Comparison of ENCODE assay signal across 18 cellular contexts in genomic region chr14:103659631-103660030, GRCh38. TPM values are rescaled to one million over a fixed set of nuclear protein-coding genes. Genes with fewer than 3 reads are reported as not detected.
DNase-seq lines count a peak whose midpoint lies in the region; ATAC-seq, FAIRE-seq and TF ChIP-seq lines count a peak whose summit lies in the region.
"Had no signal": no experiment of that assay in that cellular context is flagged by ENCODE, and none has a peak within 500 bp of the region (broad histone marks: within the 10 kb centered on the region; RNA-seq: fewer than 3 reads in every experiment).

No MANE protein-coding gene starts in this region.

- H3K9me3 Mint-ChIP-seq in endodermal cell, result no peaks in the 10 kb centered on the region
- no peaks in the 10 kb centered on the region for H3K9me3 Mint-ChIP-seq in stimulated activated effector memory CD8-positive, alpha-beta T cell treated with anti-CD3 and anti-CD28 coated beads, Interleukin-12 subunit alpha, Interleukin-12 subunit beta, amount 100 ng/mL, for 72 hours
- H3K9me3 Mint-ChIP-seq: CD4-positive, alpha-beta T cell; H9 had no signal

- no peaks in the 10 kb centered on the region for H3F3A ChIP-seq in PC-3 (ENCODE audit: low read length, unreplicated experiment)

- H4K20me1 ChIP-seq in HepG2 (ENCODE audit: insufficient read depth, low read length), result no peaks in the 10 kb centered on the region; the same call in 1 of the 2 replicates
- peaks cover 11% of the 10 kb centered on the region; the same call in 1 of the 2 replicates for H4K20me1 ChIP-seq in PC-3 (ENCODE audit: low read length)

- H3K4me1 ChIP-seq in HepG2 (ENCODE audit: insufficient read depth, low read length) (no peaks in the 10 kb centered on the region), right lobe of liver (peaks cover 0 to 8% (median 0%) of the 10 kb centered on the region in 4 donors), PC-3 (ENCODE audit: insufficient read depth, low read length) (no peaks in the 10 kb centered on the region; the same call in 1 of the 2 replicates), endodermal cell (ENCODE audit: control insufficient read depth, insufficient read depth, low read length) (no peaks in the 10 kb centered on the region), testis (no peaks in the 10 kb centered on the region)

- H3K79me2 ChIP-seq in HepG2 (ENCODE audit: insufficient read depth, low read length) (no peaks in the 10 kb centered on the region), PC-3 (ENCODE audit: low read length) (peaks cover 48% of the 10 kb centered on the region)

- no peaks in the 10 kb centered on the region for H3K27me3 ChIP-seq in HepG2 (ENCODE audit: control insufficient read depth in 1 of 2, insufficient read depth in 2 of 2, low read length in 2 of 2)
- no peaks in the 10 kb centered on the region for H3K27me3 ChIP-seq in right lobe of liver
- H3K27me3 ChIP-seq in PC-3 (ENCODE audit: low read length), result no peaks in the 10 kb centered on the region
- H3K27me3 ChIP-seq in endodermal cell (ENCODE audit: control insufficient read depth, insufficient read depth, low read length, poor library complexity, severe bottlenecking), result no peaks in the 10 kb centered on the region
- no peaks in the 10 kb centered on the region for H3K27me3 ChIP-seq in testis

- no peak for TF ChIP-seq EP300 in HepG2 (IDR thresholded peaks at IDR 0.05; ENCODE audit: low read depth in 2 of 2, low read length in 2 of 2)
- TF ChIP-seq EP300 in HepG2 (CRISPR knock-in tag; IDR thresholded peaks at IDR 0.05; ENCODE audit: borderline replicate concordance), result no peak

- H3K36me3 ChIP-seq in HepG2 (replicated peaks in 1 of 2; ENCODE audit: control insufficient read depth in 1 of 2, insufficient read depth in 2 of 2, low read length in 2 of 2), result peaks cover 43 to 69% of the 10 kb centered on the region in 2 experiments
- H3K36me3 ChIP-seq in right lobe of liver, result peaks cover 0 to 94% (median 35%) of the 10 kb centered on the region in 4 donors
- H3K36me3 ChIP-seq in PC-3 (ENCODE audit: low read depth, low read length), result peaks cover 65% of the 10 kb centered on the region
- peaks cover 84% of the 10 kb centered on the region for H3K36me3 ChIP-seq in endodermal cell (ENCODE audit: control insufficient read depth, insufficient read depth, low read length)
- no peaks in the 10 kb centered on the region for H3K36me3 ChIP-seq in testis (ENCODE audit: low read depth, missing control alignments)

- CTCF ChIA-PET in HepG2 (lab: Yijun Ruan, JAX; ENCODE audit: low intra/inter-chr PET ratio, low total read pairs) (no interaction called here), PC-3 (lab: Charles Lee) (no interaction called here)

- ATAC-seq in HepG2 (no peak), right lobe of liver (no peak), PC-3 (no peak)
- ATAC-seq in stimulated activated effector memory CD8-positive, alpha-beta T cell treated with anti-CD3 and anti-CD28 coated beads, Interleukin-12 subunit alpha, Interleukin-12 subunit beta, amount 100 ng/mL, for 72 hours, result no peak

- 94% methylated on average over 7 of the region's 7 CpGs for WGBS in HepG2 (ENCODE audit: low lambda C conversion rate)
- WGBS in right lobe of liver (ENCODE audit: insufficient coverage, low coverage, low lambda C conversion rate, missing lambda C conversion rate), result 84% methylated on average over 7 of the region's 7 CpGs
- WGBS in endodermal cell (ENCODE audit: insufficient coverage in 1 of 2, insufficient read length in 1 of 2), 2 experiments, result 96 to 98% methylated on average over 7 of the region's 7 CpGs
- 87 to 97% methylated on average over 7 of the region's 7 CpGs for WGBS in testis, 2 donors

- no peak for TF ChIP-seq RAD21 in HepG2 (CRISPR knock-in tag; IDR thresholded peaks at IDR 0.05)

- H3K27ac Mint-ChIP-seq in endodermal cell, result peak overlapping the region; percentile 15
- peak overlapping the region; percentile 17 for H3K27ac Mint-ChIP-seq in stimulated activated effector memory CD8-positive, alpha-beta T cell treated with anti-CD3 and anti-CD28 coated beads, Interleukin-12 subunit alpha, Interleukin-12 subunit beta, amount 100 ng/mL, for 72 hours
- H3K27ac Mint-ChIP-seq: B cell; CD4-positive, alpha-beta T cell; H9 had no signal

- H3K36me3 Mint-ChIP-seq in endodermal cell (ENCODE audit: low read depth), result peaks cover 74% of the 10 kb centered on the region
- H3K36me3 Mint-ChIP-seq in stimulated activated effector memory CD8-positive, alpha-beta T cell treated with anti-CD3 and anti-CD28 coated beads, Interleukin-12 subunit alpha, Interleukin-12 subunit beta, amount 100 ng/mL, for 72 hours, result peaks cover 100% of the 10 kb centered on the region

- no peaks in the 10 kb centered on the region for H3K27me3 Mint-ChIP-seq in endodermal cell (ENCODE audit: insufficient read depth)
- H3K27me3 Mint-ChIP-seq: B cell; CD4-positive, alpha-beta T cell had no signal

- H3K4me3 ChIP-seq in HepG2 (replicated peaks in 1 of 3; ENCODE audit: insufficient read depth in 1 of 3, low read depth in 2 of 3, low read length in 3 of 3) (no peak overlapping the region), right lobe of liver (no peak overlapping the region), PC-3 (ENCODE audit: low read length) (no peak overlapping the region), endodermal cell (ENCODE audit: low read length) (no peak overlapping the region), testis (no peak overlapping the region)

- BruUV-seq in HepG2 (replicated peaks; lab: Mats Ljungman, UMichigan) (no TSS peak), PC-3 (replicated peaks; lab: Mats Ljungman, UMichigan) (TSS peak; percentile 6)

- H3K4me2 ChIP-seq in HepG2 (ENCODE audit: low read depth, low read length) (no peak overlapping the region), PC-3 (ENCODE audit: low read length) (no peak overlapping the region)

- POLR2A ChIA-PET in HepG2 (lab: Yijun Ruan, JAX) (no interaction called here), PC-3 (lab: Charles Lee; ENCODE audit: unreplicated experiment) (no interaction called here)

- no peak overlapping the region for H3K4me3 Mint-ChIP-seq in endodermal cell
- no peak overlapping the region for H3K4me3 Mint-ChIP-seq in stimulated activated effector memory CD8-positive, alpha-beta T cell treated with anti-CD3 and anti-CD28 coated beads, Interleukin-12 subunit alpha, Interleukin-12 subunit beta, amount 100 ng/mL, for 72 hours
- H3K4me3 Mint-ChIP-seq: B cell; CD4-positive, alpha-beta T cell; H9 had no signal

- FAIRE-seq in HepG2 (lab: Jason Lieb, UNC), result no peak
- FAIRE-seq: A204.1, GM18507, HTR-8/SVneo had no signal

- no peak for TF ChIP-seq POLR2A in HepG2 (IDR thresholded peaks at IDR 0.05; ENCODE audit: insufficient read depth in 1 of 2, low read depth in 2 of 2, low read length in 2 of 2)
- TF ChIP-seq POLR2A in right lobe of liver (IDR thresholded peaks at IDR 0.05), result no peak
- TF ChIP-seq POLR2A in testis (IDR thresholded peaks at IDR 0.05), result no peak

- DNase-seq in HepG2 (ENCODE audit: low spot score), result no peak
- DNase-seq in right lobe of liver, result no peak
- no peak for DNase-seq in PC-3
- DNase-seq in endodermal cell, result no peak
- DNase-seq in stimulated activated effector memory CD8-positive, alpha-beta T cell treated with anti-CD3 and anti-CD28 coated beads, Interleukin-12 subunit alpha, Interleukin-12 subunit beta, amount 100 ng/mL, for 72 hours (ENCODE audit: low spot score in 2 of 2), result no peak
- no peak for DNase-seq in NCI-H1694 treated with DMSO at 0.1 percent for 48 hours (lab: John Stamatoyannopoulos, UW)
- DNase-seq in cerebellar nuclear complex (lab: John Stamatoyannopoulos, UW), result no peak
- no peak for DNase-seq in testis
- DNase-seq: C1 segment of cervical spinal cord; Calu3; CD4-positive, alpha-beta T cell; DMS 273 treated with DMSO at 0.1 percent for 48 hours; GOT3; H9 had no signal

- no peaks in the 10 kb centered on the region for H3K9me2 ChIP-seq in PC-3 (replicated peaks; ENCODE audit: low read length)

- no peak overlapping the region for H2AFZ ChIP-seq in HepG2 (ENCODE audit: low read length)
- H2AFZ ChIP-seq in PC-3 (ENCODE audit: low read length), result no peak overlapping the region

- no peaks in the 10 kb centered on the region for H3K9me3 ChIP-seq in HepG2 (ENCODE audit: low read length)
- H3K9me3 ChIP-seq in right lobe of liver, result no peaks in the 10 kb centered on the region
- H3K9me3 ChIP-seq in PC-3 (ENCODE audit: low read length), result no peaks in the 10 kb centered on the region
- H3K9me3 ChIP-seq in endodermal cell (ENCODE audit: control insufficient read depth, low read length), result no peaks in the 10 kb centered on the region
- no peaks in the 10 kb centered on the region for H3K9me3 ChIP-seq in testis

- intact Hi-C loops in HepG2 (cut with micrococcal nuclease; ENCODE audit: unreplicated experiment), result no loop called here
- intact Hi-C loops in right lobe of liver (cut with DNase I), result no loop called here
- intact Hi-C loops in PC-3 (cut with micrococcal nuclease), result no loop called here
- intact Hi-C loops in testis (cut with DNase I; ENCODE audit: low total_unique reads), result no loop called here

- H3K27ac ChIP-seq in HepG2 (ENCODE audit: extremely low read length, insufficient read depth, low read length) (no peak overlapping the region), right lobe of liver (no peak overlapping the region), PC-3 (ENCODE audit: low read length) (no peak overlapping the region), endodermal cell (ENCODE audit: low read depth, low read length) (no peak overlapping the region), testis (no peak overlapping the region)

- TF ChIP-seq CTCF in HepG2 (CRISPR knock-in tag; IDR thresholded peaks at IDR 0.05) (no peak), right lobe of liver (IDR thresholded peaks at IDR 0.05) (no peak), PC-3 (conservative IDR thresholded peaks at IDR 0.05; ENCODE audit: low read depth, low read length) (no peak), endodermal cell (conservative IDR thresholded peaks at IDR 0.05) (no peak), testis (IDR thresholded peaks at IDR 0.05) (no peak)

- in situ Hi-C loops in HepG2 (cut with HindIII; ENCODE audit: extremely low pct_ligation_motif_present, low pct_unique_long_range_greater_than_20kb), result no loop called here

- H3K4me1 Mint-ChIP-seq in endodermal cell, result no peaks in the 10 kb centered on the region
- peaks cover 6% of the 10 kb centered on the region for H3K4me1 Mint-ChIP-seq in stimulated activated effector memory CD8-positive, alpha-beta T cell treated with anti-CD3 and anti-CD28 coated beads, Interleukin-12 subunit alpha, Interleukin-12 subunit beta, amount 100 ng/mL, for 72 hours
- H3K4me1 Mint-ChIP-seq: H9 had no signal

- H3K9ac ChIP-seq in HepG2 (ENCODE audit: insufficient read depth, low read depth, low read length) (no peak overlapping the region), PC-3 (ENCODE audit: low read length) (no peak overlapping the region), endodermal cell (ENCODE audit: extremely low read depth, low read length, poor library complexity, severe bottlenecking) (no peak overlapping the region)

RNA-seq across cellular contexts. Expression of gene KLC1, which starts 30.6 kb away (rescaled TPM):
- total RNA-seq in HepG2 (2016; rRNA removed; fragmentation: Illumina TruSeq; extraction: Trizol) (57.8 and 63.5 TPM in 2 replicates), right lobe of liver (10 to 100 TPM; 45.8 to 78.9 (median 58.0) TPM), PC-3 (2014; rRNA removed) (306 and 466 TPM in 2 replicates), endodermal cell (100 to 1,000 TPM; 170 to 178 TPM), testis (100 to 1,000 TPM; 379 to 473 TPM)
- total RNA-seq in HepG2 (2016; cell fraction: cytosol; rRNA removed; fragmentation: Illumina TruSeq; extraction: Trizol; ENCODE audit: low read depth), result 7.9 TPM in 2 replicates
- total RNA-seq in HepG2 (2016; cell fraction: insoluble cytoplasmic fraction; rRNA removed; fragmentation: Illumina TruSeq; extraction: Trizol), result 54.6 and 66.2 TPM in 2 replicates
- 16.0 and 16.3 TPM in 2 replicates for total RNA-seq in HepG2 (2016; cell fraction: membrane; rRNA removed; fragmentation: Illumina TruSeq; extraction: Trizol)
- total RNA-seq in HepG2 (2016; cell fraction: nucleus; rRNA removed; fragmentation: Illumina TruSeq; extraction: Trizol), result 62.3 and 79.9 TPM in 2 replicates
- polyA plus RNA-seq in HepG2 (2011; rRNA removed) (53.2 and 61.0 TPM in 2 replicates), testis (ENCODE audit: insufficient read depth, low read depth, low replicate concordance) (92.9 TPM)
- 58.4 and 64.7 TPM in 2 replicates for polyA plus RNA-seq in HepG2 (2011; cell fraction: cytosol; rRNA removed)
- 171 and 186 TPM in 2 replicates for polyA plus RNA-seq in HepG2 (2011; cell fraction: nucleus; rRNA removed)
- 40.1 and 53.2 TPM in 2 replicates for polyA plus RNA-seq in HepG2 (2012)
- 3.0 and 3.1 TPM in 2 replicates for polyA plus RNA-seq in HepG2 (2016; cell fraction: cytosol; fragmentation: Illumina TruSeq; extraction: Trizol; ENCODE audit: low read depth)
- 50.1 and 51.1 TPM in 2 replicates for polyA plus RNA-seq in HepG2 (2016; cell fraction: insoluble cytoplasmic fraction; fragmentation: Illumina TruSeq; extraction: Trizol; ENCODE audit: low read depth)
- 7.4 and 9.4 TPM in 2 replicates for polyA plus RNA-seq in HepG2 (2016; cell fraction: membrane; fragmentation: Illumina TruSeq; extraction: Trizol; ENCODE audit: low read depth)
- polyA plus RNA-seq in HepG2 (2016; cell fraction: nucleus; fragmentation: Illumina TruSeq; extraction: Trizol; ENCODE audit: insufficient read depth, low read depth), result 92.4 and 93.3 TPM in 2 replicates
- polyA minus RNA-seq in HepG2 (2011; rRNA and poly(A)+ RNA removed; ENCODE audit: low replicate concordance), result 45.0 and 49.1 TPM in 2 replicates
- polyA minus RNA-seq in HepG2 (2011; cell fraction: cytosol; rRNA and poly(A)+ RNA removed), result 30.6 and 37.7 TPM in 2 replicates
- polyA minus RNA-seq in HepG2 (2011; cell fraction: nucleus; rRNA and poly(A)+ RNA removed), result 152 and 165 TPM in 2 replicates
- 204 TPM for polyA plus RNA-seq in endodermal cell (2013, experiment 1 of 2)
- polyA plus RNA-seq in endodermal cell (2013, experiment 2 of 2), result 188 TPM

RNA-seq across cellular contexts. Expression of gene XRCC3, which starts 55.6 kb away (rescaled TPM):
- total RNA-seq in HepG2 (2016; rRNA removed; fragmentation: Illumina TruSeq; extraction: Trizol), result 22.7 and 25.8 TPM in 2 replicates
- 7.5 and 8.6 TPM in 2 replicates for total RNA-seq in HepG2 (2016; cell fraction: cytosol; rRNA removed; fragmentation: Illumina TruSeq; extraction: Trizol; ENCODE audit: low read depth)
- total RNA-seq in HepG2 (2016; cell fraction: insoluble cytoplasmic fraction; rRNA removed; fragmentation: Illumina TruSeq; extraction: Trizol), result 22.7 and 28.8 TPM in 2 replicates
- total RNA-seq in HepG2 (2016; cell fraction: membrane; rRNA removed; fragmentation: Illumina TruSeq; extraction: Trizol), result 19.2 and 25.6 TPM in 2 replicates
- 16.7 and 17.3 TPM in 2 replicates for total RNA-seq in HepG2 (2016; cell fraction: nucleus; rRNA removed; fragmentation: Illumina TruSeq; extraction: Trizol)
- polyA plus RNA-seq in HepG2 (2011; rRNA removed), result 5.4 and 5.8 TPM in 2 replicates
- polyA plus RNA-seq in HepG2 (2011; cell fraction: cytosol; rRNA removed), result 4.3 and 7.4 TPM in 2 replicates
- 12.7 and 15.0 TPM in 2 replicates for polyA plus RNA-seq in HepG2 (2011; cell fraction: nucleus; rRNA removed)
- polyA plus RNA-seq in HepG2 (2012), result 6.2 and 8.5 TPM in 2 replicates
- 5.5 and 6.6 TPM in 2 replicates for polyA plus RNA-seq in HepG2 (2016; cell fraction: cytosol; fragmentation: Illumina TruSeq; extraction: Trizol; ENCODE audit: low read depth)
- 14.6 and 16.7 TPM in 2 replicates for polyA plus RNA-seq in HepG2 (2016; cell fraction: insoluble cytoplasmic fraction; fragmentation: Illumina TruSeq; extraction: Trizol; ENCODE audit: low read depth)
- polyA plus RNA-seq in HepG2 (2016; cell fraction: membrane; fragmentation: Illumina TruSeq; extraction: Trizol; ENCODE audit: low read depth), result 13.9 and 14.8 TPM in 2 replicates
- polyA plus RNA-seq in HepG2 (2016; cell fraction: nucleus; fragmentation: Illumina TruSeq; extraction: Trizol; ENCODE audit: insufficient read depth, low read depth), result 39.8 and 43.1 TPM in 2 replicates
- polyA minus RNA-seq in HepG2 (2011; rRNA and poly(A)+ RNA removed; ENCODE audit: low replicate concordance), result 11.1 and 22.9 TPM in 2 replicates
- polyA minus RNA-seq in HepG2 (2011; cell fraction: cytosol; rRNA and poly(A)+ RNA removed), result 4.7 and 5.6 TPM in 2 replicates
- polyA minus RNA-seq in HepG2 (2011; cell fraction: nucleus; rRNA and poly(A)+ RNA removed), result 5.5 and 7.3 TPM in 2 replicates
- total RNA-seq in right lobe of liver, result 1 to 10 TPM in 5 of 6 experiments, under 1 TPM in 1; 0.88 to 6.3 (median 1.8) TPM
- 61.3 and 80.3 TPM in 2 replicates for total RNA-seq in PC-3 (2014; rRNA removed)
- total RNA-seq in endodermal cell, result 10 to 100 TPM; 39.2 to 42.6 TPM
- 22.5 TPM for polyA plus RNA-seq in endodermal cell (2013, experiment 1 of 2)
- 24.3 TPM for polyA plus RNA-seq in endodermal cell (2013, experiment 2 of 2)
- 10 to 100 TPM; 40.3 to 41.1 TPM for total RNA-seq in testis
- 16.6 TPM for polyA plus RNA-seq in testis (ENCODE audit: insufficient read depth, low read depth, low replicate concordance)

RNA-seq across cellular contexts. Expression of gene ZFYVE21, which starts 56.0 kb away (rescaled TPM):
- total RNA-seq in HepG2 (2016; rRNA removed; fragmentation: Illumina TruSeq; extraction: Trizol) (34.3 and 35.1 TPM in 2 replicates), right lobe of liver (10 to 100 TPM; 20.9 to 35.2 (median 27.6) TPM), PC-3 (2014; rRNA removed) (47.2 and 50.1 TPM in 2 replicates), endodermal cell (10 to 100 TPM; 42.5 to 55.6 TPM), testis (100 to 1,000 TPM; 194 to 251 TPM)
- 12.0 and 12.6 TPM in 2 replicates for total RNA-seq in HepG2 (2016; cell fraction: cytosol; rRNA removed; fragmentation: Illumina TruSeq; extraction: Trizol; ENCODE audit: low read depth)
- total RNA-seq in HepG2 (2016; cell fraction: insoluble cytoplasmic fraction; rRNA removed; fragmentation: Illumina TruSeq; extraction: Trizol), result 36.2 and 37.2 TPM in 2 replicates
- 23.9 and 24.1 TPM in 2 replicates for total RNA-seq in HepG2 (2016; cell fraction: membrane; rRNA removed; fragmentation: Illumina TruSeq; extraction: Trizol)
- 25.9 TPM in 2 replicates for total RNA-seq in HepG2 (2016; cell fraction: nucleus; rRNA removed; fragmentation: Illumina TruSeq; extraction: Trizol)
- polyA plus RNA-seq in HepG2 (2011; rRNA removed) (34.4 and 36.2 TPM in 2 replicates), testis (ENCODE audit: insufficient read depth, low read depth, low replicate concordance) (86.4 TPM)
- 33.8 and 35.9 TPM in 2 replicates for polyA plus RNA-seq in HepG2 (2011; cell fraction: cytosol; rRNA removed)
- polyA plus RNA-seq in HepG2 (2011; cell fraction: nucleus; rRNA removed), result 57.7 and 67.1 TPM in 2 replicates
- 18.5 and 20.2 TPM in 2 replicates for polyA plus RNA-seq in HepG2 (2012)
- polyA plus RNA-seq in HepG2 (2016; cell fraction: cytosol; fragmentation: Illumina TruSeq; extraction: Trizol; ENCODE audit: low read depth), result 9.6 and 11.9 TPM in 2 replicates
- polyA plus RNA-seq in HepG2 (2016; cell fraction: insoluble cytoplasmic fraction; fragmentation: Illumina TruSeq; extraction: Trizol; ENCODE audit: low read depth), result 38.6 and 42.4 TPM in 2 replicates
- polyA plus RNA-seq in HepG2 (2016; cell fraction: membrane; fragmentation: Illumina TruSeq; extraction: Trizol; ENCODE audit: low read depth), result 20.7 and 23.8 TPM in 2 replicates
- 55.9 and 58.6 TPM in 2 replicates for polyA plus RNA-seq in HepG2 (2016; cell fraction: nucleus; fragmentation: Illumina TruSeq; extraction: Trizol; ENCODE audit: insufficient read depth, low read depth)
- 32.6 and 37.6 TPM in 2 replicates for polyA minus RNA-seq in HepG2 (2011; rRNA and poly(A)+ RNA removed; ENCODE audit: low replicate concordance)
- 12.3 and 14.1 TPM in 2 replicates for polyA minus RNA-seq in HepG2 (2011; cell fraction: cytosol; rRNA and poly(A)+ RNA removed)
- 23.7 and 24.3 TPM in 2 replicates for polyA minus RNA-seq in HepG2 (2011; cell fraction: nucleus; rRNA and poly(A)+ RNA removed)
- polyA plus RNA-seq in endodermal cell (2013, experiment 1 of 2), result 42.1 TPM
- 40.3 TPM for polyA plus RNA-seq in endodermal cell (2013, experiment 2 of 2)
